ENCODE assay signal across 12 cellular contexts in the genomic region with DNA sequence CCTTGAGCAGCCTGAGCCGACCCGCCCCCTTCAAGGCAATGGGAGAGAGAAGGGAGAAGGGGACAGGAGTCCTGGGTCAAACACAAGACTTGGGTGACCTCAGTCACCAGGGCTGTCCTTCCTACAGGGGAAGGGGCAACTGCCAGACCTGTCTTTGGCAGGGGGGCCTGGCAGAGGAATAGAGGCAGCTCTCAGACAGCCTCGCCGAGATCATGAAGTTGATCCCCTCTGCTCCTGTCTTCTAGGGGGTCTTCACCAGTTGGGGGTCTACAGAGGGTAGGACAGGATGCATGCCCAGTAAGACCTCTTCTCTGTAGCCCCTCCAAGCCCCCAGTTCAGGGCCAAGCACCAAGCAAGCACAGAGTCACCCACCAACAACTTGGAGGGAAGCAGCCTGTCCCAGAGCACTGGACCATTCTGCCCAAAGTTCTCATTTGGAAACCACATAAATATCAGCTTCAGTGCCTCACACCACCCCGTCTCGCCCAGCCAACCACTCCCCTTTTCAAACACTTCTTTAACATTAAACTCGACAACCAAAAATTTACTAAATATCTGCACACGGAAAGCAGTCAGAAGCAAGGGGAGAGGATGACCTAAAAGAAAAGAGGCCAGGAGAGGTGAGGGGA. TPM values are rescaled to one million over a fixed set of nuclear protein-coding genes. Genes with fewer than 3 reads are reported as not detected.
DNase-seq lines count a peak whose midpoint lies in the region; ATAC-seq and TF ChIP-seq lines count a peak whose summit lies in the region.
"Had no signal": no experiment of that assay in that cellular context is flagged by ENCODE, and none has a peak within 500 bp of the region (broad histone marks: within the 10 kb centered on the region; RNA-seq: fewer than 3 reads in every experiment).

No MANE protein-coding gene starts in this region.

- TF ChIP-seq CTCF in A673 (conservative IDR thresholded peaks at IDR 0.05; ENCODE audit: low read depth, low read length) (no peak), mesothelial cell of epicardium (IDR thresholded peaks at IDR 0.05; ENCODE audit: unreplicated experiment) (no peak)

- ATAC-seq in activated naive CD8-positive, alpha-beta T cell treated with anti-CD3 and anti-CD28 coated beads, Interleukin-2, amount 50 U/mL, for 24 hours, result no peak
- ATAC-seq: activated T-cell treated with anti-CD3 and anti-CD28 coated beads, Interleukin-2, amount 50 U/mL, for 72 hours had no signal

- H3K4me1 ChIP-seq in A673 (ENCODE audit: insufficient read depth, low read length, poor library complexity, severe bottlenecking), result peaks cover 15% of the 10 kb centered on the region

- DNase-seq in A673 (ENCODE audit: low spot score), result no peak
- no peak for DNase-seq in activated naive CD8-positive, alpha-beta T cell treated with anti-CD3 and anti-CD28 coated beads, Interleukin-2, amount 50 U/mL, for 24 hours
- DNase-seq in mesothelial cell of epicardium (ENCODE audit: low spot score in 2 of 2, unreplicated experiment in 2 of 2), result no peak
- no peak for DNase-seq in LoVo (ENCODE audit: low spot score)
- DNase-seq in NCI-H1694 treated with DMSO at 0.1 percent for 48 hours (lab: John Stamatoyannopoulos, UW), result no peak
- DNase-seq in NCI-H128 (lab: John Stamatoyannopoulos, UW; ENCODE audit: unreplicated experiment), result no peak
- DNase-seq: activated T-cell treated with anti-CD3 and anti-CD28 coated beads, Interleukin-2, amount 50 U/mL, for 72 hours; HCEC 1CT; NCI-H446 had no signal

- H3K4me3 ChIP-seq in A673 (ENCODE audit: low read depth, low read length, poor library complexity, severe bottlenecking), result peak overlapping the region; percentile 49

- H3K36me3 ChIP-seq in A673 (ENCODE audit: insufficient read depth, low read length, poor library complexity, severe bottlenecking), result peaks cover 12% of the 10 kb centered on the region

- H3K4me1 Mint-ChIP-seq in activated naive CD8-positive, alpha-beta T cell treated with anti-CD3 and anti-CD28 coated beads, Interleukin-2, amount 50 U/mL, for 24 hours, result peaks cover 16% of the 10 kb centered on the region
- peaks cover 40% of the 10 kb centered on the region for H3K4me1 Mint-ChIP-seq in mesothelial cell of epicardium

- POLR2A ChIA-PET in A673 (lab: Charles Lee; ENCODE audit: low non-redundant PET), result no interaction called here

- H3K27ac Mint-ChIP-seq in activated naive CD8-positive, alpha-beta T cell treated with anti-CD3 and anti-CD28 coated beads, Interleukin-2, amount 50 U/mL, for 24 hours, result peak overlapping the region; percentile 47
- no peak overlapping the region for H3K27ac Mint-ChIP-seq in mesothelial cell of epicardium
- H3K27ac Mint-ChIP-seq: activated T-cell treated with anti-CD3 and anti-CD28 coated beads, Interleukin-2, amount 50 U/mL, for 72 hours; CD4-positive, alpha-beta T cell; T-helper 1 cell treated with Interleukin-12 subunit alpha and Interleukin-12 subunit beta and Interleukin-4 antibody, amounts not matched to agents 30 μg/mL and 1 μg/mL, for 36 hours had no signal

- intact Hi-C loops in A673 (cut with micrococcal nuclease; ENCODE audit: unreplicated experiment), result no loop called here

- no peaks in the 10 kb centered on the region for H3K27me3 Mint-ChIP-seq in activated naive CD8-positive, alpha-beta T cell treated with anti-CD3 and anti-CD28 coated beads, Interleukin-2, amount 50 U/mL, for 24 hours
- no peaks in the 10 kb centered on the region for H3K27me3 Mint-ChIP-seq in mesothelial cell of epicardium (ENCODE audit: low read depth)
- H3K27me3 Mint-ChIP-seq: CD4-positive, alpha-beta T cell had no signal

- H3K4me3 Mint-ChIP-seq in activated naive CD8-positive, alpha-beta T cell treated with anti-CD3 and anti-CD28 coated beads, Interleukin-2, amount 50 U/mL, for 24 hours, result no peak overlapping the region
- peak overlapping the region; percentile 36 for H3K4me3 Mint-ChIP-seq in mesothelial cell of epicardium
- H3K4me3 Mint-ChIP-seq: activated T-cell treated with anti-CD3 and anti-CD28 coated beads, Interleukin-2, amount 50 U/mL, for 72 hours; CD4-positive, alpha-beta T cell; T-helper 1 cell treated with Interleukin-12 subunit alpha and Interleukin-12 subunit beta and Interleukin-4 antibody, amounts not matched to agents 30 μg/mL and 1 μg/mL, for 36 hours had no signal

- H3K9me3 ChIP-seq in A673 (ENCODE audit: low read depth, low read length, poor library complexity, severe bottlenecking), result no peaks in the 10 kb centered on the region

- CTCF ChIA-PET in A673 (lab: Charles Lee), result no interaction called here

- H3K27me3 ChIP-seq in A673 (replicated peaks; ENCODE audit: insufficient read depth, low read depth, low read length, poor library complexity), result no peaks in the 10 kb centered on the region

- H3K27ac ChIP-seq in A673 (ENCODE audit: low read depth, low read length, poor library complexity, severe bottlenecking), result no peak overlapping the region
- H3K27ac ChIP-seq: epithelial cell of prostate had no signal

- no peaks in the 10 kb centered on the region for H3K9me3 Mint-ChIP-seq in activated naive CD8-positive, alpha-beta T cell treated with anti-CD3 and anti-CD28 coated beads, Interleukin-2, amount 50 U/mL, for 24 hours
- H3K9me3 Mint-ChIP-seq in mesothelial cell of epicardium, result no peaks in the 10 kb centered on the region
- H3K9me3 Mint-ChIP-seq: activated T-cell treated with anti-CD3 and anti-CD28 coated beads, Interleukin-2, amount 50 U/mL, for 72 hours; CD4-positive, alpha-beta T cell; T-helper 1 cell treated with Interleukin-12 subunit alpha and Interleukin-12 subunit beta and Interleukin-4 antibody, amounts not matched to agents 30 μg/mL and 1 μg/mL, for 36 hours had no signal

- H3K36me3 Mint-ChIP-seq in activated naive CD8-positive, alpha-beta T cell treated with anti-CD3 and anti-CD28 coated beads, Interleukin-2, amount 50 U/mL, for 24 hours (ENCODE audit: low read depth), result no peaks in the 10 kb centered on the region
- peaks cover 6% of the 10 kb centered on the region for H3K36me3 Mint-ChIP-seq in mesothelial cell of epicardium

- no TSS peak for BruUV-seq in A673 (replicated peaks; lab: Mats Ljungman, UMichigan)

RNA-seq across cellular contexts. Expression of gene DOK4, which starts 7.8 kb away (rescaled TPM):
- total RNA-seq in A673 (2021) (14.3 and 19.0 TPM in 2 replicates), mesothelial cell of epicardium (79.0 to 83.6 TPM (median 83.6 TPM) in 3 replicates)

RNA-seq across cellular contexts. Expression of gene POLR2C, which starts 16.0 kb away (rescaled TPM):
- 96.2 and 110 TPM in 2 replicates for total RNA-seq in A673 (2021)
- 62.1 to 69.1 TPM (median 65.0 TPM) in 3 replicates for total RNA-seq in mesothelial cell of epicardium

RNA-seq across cellular contexts. Expression of gene COQ9, which starts 31.2 kb away (rescaled TPM):
- 65.6 and 69.7 TPM in 2 replicates for total RNA-seq in A673 (2021)
- total RNA-seq in mesothelial cell of epicardium, result 43.5 to 48.3 TPM (median 47.4 TPM) in 3 replicates

RNA-seq across cellular contexts. Expression of gene CIAPIN1, which starts 31.3 kb away (rescaled TPM):
- 95.1 and 96.9 TPM in 2 replicates for total RNA-seq in A673 (2021)
- 57.5 to 62.9 TPM (median 59.0 TPM) in 3 replicates for total RNA-seq in mesothelial cell of epicardium

RNA-seq across cellular contexts. Expression of gene CCDC102A, which starts 57.9 kb away (rescaled TPM):
- total RNA-seq in A673 (2021) (10.1 and 10.3 TPM in 2 replicates), mesothelial cell of epicardium (30.6 to 31.9 TPM (median 31.3 TPM) in 3 replicates)
